Comparison of ENCODE assay signal across 23 cellular contexts in the genomic region with DNA sequence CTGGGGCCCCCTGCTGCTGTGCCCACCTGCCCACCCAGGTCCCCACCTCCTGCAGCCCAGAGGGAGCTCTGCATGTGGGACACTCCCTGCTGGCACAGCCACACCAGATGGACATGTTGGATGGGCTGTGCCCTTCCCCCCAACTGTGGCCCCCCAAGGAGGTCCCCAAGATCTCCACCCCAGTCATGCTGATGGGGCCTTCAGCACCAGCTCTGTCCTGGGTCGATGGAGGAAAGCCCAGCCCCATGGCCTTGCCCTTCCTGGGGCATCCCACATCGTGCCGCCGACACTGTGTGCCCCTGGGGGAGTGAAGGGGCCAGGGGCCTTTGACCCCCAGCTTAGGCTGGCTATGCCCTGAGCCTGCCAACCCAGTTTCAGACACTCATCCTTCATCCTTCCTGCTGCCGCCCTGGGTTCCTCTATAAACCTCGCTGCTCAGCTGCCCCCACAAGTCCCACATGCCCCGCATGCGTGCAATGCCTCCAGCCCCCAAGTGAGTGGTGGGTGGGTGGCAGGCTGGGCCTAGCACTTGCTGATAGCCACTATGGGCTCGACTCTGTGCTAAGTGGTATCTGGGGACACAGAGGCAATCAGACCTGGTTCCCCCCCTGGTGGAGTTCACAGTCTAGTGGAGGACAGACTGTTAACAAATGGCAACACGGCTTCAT. TPM values are rescaled to one million over a fixed set of nuclear protein-coding genes. Genes with fewer than 3 reads are reported as not detected.
DNase-seq lines count a peak whose midpoint lies in the region; ATAC-seq and TF ChIP-seq lines count a peak whose summit lies in the region.
"Had no signal": no experiment of that assay in that cellular context is flagged by ENCODE, and none has a peak within 500 bp of the region (broad histone marks: within the 10 kb centered on the region; RNA-seq: fewer than 3 reads in every experiment).

No MANE protein-coding gene starts in this region.

- no peak overlapping the region for H3K4me3 Mint-ChIP-seq in Caco-2 (ENCODE audit: unreplicated experiment)
- peak overlapping the region; percentile 45 for H3K4me3 Mint-ChIP-seq in activated T-helper 1 cell treated with anti-CD3 and anti-CD28 coated beads, Interleukin-12 subunit alpha, Interleukin-12 subunit beta, Interleukin-2, Interleukin-4 antibody, amounts not matched to agents 30 ng/mL and 10 ng/mL and 1 ng/mL, durations not matched to agents 14 hours and 24 hours and 36 hours
- peak overlapping the region; percentile 51 to 93 (median 63) for H3K4me3 Mint-ChIP-seq in nephron

- H3K27ac Mint-ChIP-seq in Caco-2 (ENCODE audit: unreplicated experiment) (peak overlapping the region; percentile 2), nephron (peak overlapping the region in 2 of 3 experiments; percentile 35 to 43)
- H3K27ac Mint-ChIP-seq in activated T-helper 1 cell treated with anti-CD3 and anti-CD28 coated beads, Interleukin-12 subunit alpha, Interleukin-12 subunit beta, Interleukin-2, Interleukin-4 antibody, amounts not matched to agents 30 ng/mL and 10 ng/mL and 1 ng/mL, durations not matched to agents 14 hours and 24 hours and 36 hours, result no peak overlapping the region
- H3K27ac Mint-ChIP-seq: immature natural killer cell had no signal

- H3K27ac ChIP-seq in tibial nerve, result no peak overlapping the region
- H3K27ac ChIP-seq: adrenal gland, breast epithelium, HL-60 had no signal

- TF ChIP-seq EP300 in tibial nerve (IDR thresholded peaks at IDR 0.05), result no peak

- H3K4me1 ChIP-seq in Caco-2 (peaks cover 6% of the 10 kb centered on the region; the same call in 1 of the 2 replicates), tibial nerve (peaks cover 0 to 25% (median 9%) of the 10 kb centered on the region in 4 donors)
- H3K4me1 ChIP-seq: breast epithelium had no signal

- H3K27me3 ChIP-seq in Caco-2 (replicated peaks; ENCODE audit: control insufficient read depth, insufficient read depth, low read length) (no peaks in the 10 kb centered on the region), tibial nerve (no peaks in the 10 kb centered on the region)
- H3K27me3 ChIP-seq: adrenal gland, breast epithelium had no signal

- intact Hi-C loops in Caco-2 (cut with micrococcal nuclease; ENCODE audit: unreplicated experiment), result no loop called here
- intact Hi-C loops in activated T-helper 1 cell treated with anti-CD3 and anti-CD28 coated beads, Interleukin-12 subunit alpha, Interleukin-12 subunit beta, Interleukin-2, Interleukin-4 antibody, amounts not matched to agents 30 ng/mL and 10 ng/mL and 1 ng/mL, durations not matched to agents 14 hours and 24 hours and 36 hours (cut with micrococcal nuclease), result no loop called here

- H3K36me3 ChIP-seq in Caco-2 (ENCODE audit: control insufficient read depth, insufficient read depth, low read length) (no peaks in the 10 kb centered on the region), tibial nerve (peaks cover 0 to 58% (median 0%) of the 10 kb centered on the region in 3 donors)
- H3K36me3 ChIP-seq: breast epithelium had no signal

- H3K9me3 ChIP-seq in Caco-2 (no peaks in the 10 kb centered on the region), tibial nerve (no peaks in the 10 kb centered on the region)
- H3K9me3 ChIP-seq: adrenal gland, breast epithelium had no signal

- peak in 1 of 2 experiments; percentile 44 for DNase-seq in Caco-2
- no peak for DNase-seq in activated T-helper 1 cell treated with anti-CD3 and anti-CD28 coated beads, Interleukin-12 subunit alpha, Interleukin-12 subunit beta, Interleukin-2, Interleukin-4 antibody, amounts not matched to agents 30 ng/mL and 10 ng/mL and 1 ng/mL, durations not matched to agents 14 hours and 24 hours and 36 hours (ENCODE audit: low spot score)
- no peak for DNase-seq in tibial nerve (ENCODE audit: low spot score in 2 of 2)
- DNase-seq: activated CD4-positive, alpha-beta T cell treated with anti-CD3 and anti-CD28 coated beads for 4 hours; activated effector memory CD4-positive, alpha-beta T cell treated with Interleukin-2 at 50 U/mL for 16 hours; adrenal gland; CD4-positive, alpha-beta memory T cell; cortex of kidney; DMS53; immature natural killer cell; left ventricle myocardium superior; NCI-H1417 treated with DMSO at 0.1 percent for 48 hours; stimulated activated CD4-positive, alpha-beta T cell treated with anti-CD3 and anti-CD28 coated beads, Interleukin-2, amount 100 ng/mL, for 24 hours; stimulated activated naive CD4-positive, alpha-beta T cell treated with Interleukin-2 at 50 U/mL for 16 hours had no signal

- 54 to 65% methylated on average over 8 to 9 of the region's 10 CpGs for whole genome bisulfite sequencing in tibial nerve, 2 donors

- no peak for TF ChIP-seq POLR2A in tibial nerve (IDR thresholded peaks at IDR 0.05)

- H3K4me3 ChIP-seq in Caco-2 (ENCODE audit: low read depth, low read length) (no peak overlapping the region), tibial nerve (no peak overlapping the region)
- H3K4me3 ChIP-seq: adrenal gland, breast epithelium had no signal

- POLR2A ChIA-PET in Caco-2 (lab: Charles Lee), result no interaction called here

- CTCF ChIA-PET in Caco-2 (lab: Charles Lee), result interaction anchor here (0.6 to 1.0 kb wide), 4 partner anchors 8 to 148 kb away, joined by 3 to 4 read pairs (median 4); partner anchors contain the start of genes MRPL11 and PELI3

- no peak for ATAC-seq in HG03159 (IDR thresholded peaks at IDR 0.05; ENCODE audit: unreplicated experiment)
- no peak for ATAC-seq in GM19035 (IDR thresholded peaks at IDR 0.05; ENCODE audit: unreplicated experiment)
- ATAC-seq: left ventricle myocardium superior had no signal

- no peaks in the 10 kb centered on the region for H3K9me3 Mint-ChIP-seq in Caco-2 (ENCODE audit: unreplicated experiment)
- no peaks in the 10 kb centered on the region for H3K9me3 Mint-ChIP-seq in activated T-helper 1 cell treated with anti-CD3 and anti-CD28 coated beads, Interleukin-12 subunit alpha, Interleukin-12 subunit beta, Interleukin-2, Interleukin-4 antibody, amounts not matched to agents 30 ng/mL and 10 ng/mL and 1 ng/mL, durations not matched to agents 14 hours and 24 hours and 36 hours
- no peaks in the 10 kb centered on the region for H3K9me3 Mint-ChIP-seq in nephron
- H3K9me3 Mint-ChIP-seq: CD4-positive, alpha-beta memory T cell; immature natural killer cell had no signal

- TF ChIP-seq CTCF in Caco-2 (IDR thresholded peaks at IDR 0.05; ENCODE audit: insufficient read depth in 1 of 2, low read depth in 1 of 2, low read length in 1 of 2, severe bottlenecking in 1 of 2, unreplicated experiment in 1 of 2), result no peak
- no peak for TF ChIP-seq CTCF in nephron (IDR thresholded peaks at IDR 0.05; ENCODE audit: unreplicated experiment in 3 of 3)
- TF ChIP-seq CTCF in tibial nerve (IDR thresholded peaks at IDR 0.05), result no peak

- no TSS peak for BruUV-seq in Caco-2 (replicated peaks; lab: Mats Ljungman, UMichigan)

- H3K36me3 Mint-ChIP-seq in Caco-2 (ENCODE audit: insufficient read depth, unreplicated experiment), result peaks cover 58% of the 10 kb centered on the region
- peaks cover 4% of the 10 kb centered on the region for H3K36me3 Mint-ChIP-seq in activated T-helper 1 cell treated with anti-CD3 and anti-CD28 coated beads, Interleukin-12 subunit alpha, Interleukin-12 subunit beta, Interleukin-2, Interleukin-4 antibody, amounts not matched to agents 30 ng/mL and 10 ng/mL and 1 ng/mL, durations not matched to agents 14 hours and 24 hours and 36 hours (ENCODE audit: low read depth)
- no peaks in the 10 kb centered on the region for H3K36me3 Mint-ChIP-seq in nephron (ENCODE audit: low read depth)
- H3K36me3 Mint-ChIP-seq: immature natural killer cell had no signal

- H3K27me3 Mint-ChIP-seq in Caco-2 (ENCODE audit: insufficient read depth, unreplicated experiment) (no peaks in the 10 kb centered on the region), nephron (ENCODE audit: low read depth) (no peaks in the 10 kb centered on the region)
- H3K27me3 Mint-ChIP-seq in activated T-helper 1 cell treated with anti-CD3 and anti-CD28 coated beads, Interleukin-12 subunit alpha, Interleukin-12 subunit beta, Interleukin-2, Interleukin-4 antibody, amounts not matched to agents 30 ng/mL and 10 ng/mL and 1 ng/mL, durations not matched to agents 14 hours and 24 hours and 36 hours (ENCODE audit: insufficient read depth), result no peaks in the 10 kb centered on the region
- H3K27me3 Mint-ChIP-seq: CD4-positive, alpha-beta memory T cell had no signal

- H3K4me1 Mint-ChIP-seq in Caco-2 (ENCODE audit: low read depth, unreplicated experiment) (peaks cover 17% of the 10 kb centered on the region), nephron (peaks cover 32% of the 10 kb centered on the region)
- H3K4me1 Mint-ChIP-seq in activated T-helper 1 cell treated with anti-CD3 and anti-CD28 coated beads, Interleukin-12 subunit alpha, Interleukin-12 subunit beta, Interleukin-2, Interleukin-4 antibody, amounts not matched to agents 30 ng/mL and 10 ng/mL and 1 ng/mL, durations not matched to agents 14 hours and 24 hours and 36 hours (ENCODE audit: low read depth), result peaks cover 33% of the 10 kb centered on the region

RNA-seq across cellular contexts. Expression of gene DPP3, which starts 3.9 kb away (rescaled TPM):
- total RNA-seq in Caco-2 (2022), result 106 TPM in 2 replicates
- 102 and 112 TPM in 2 replicates for total RNA-seq in activated T-helper 1 cell treated with anti-CD3 and anti-CD28 coated beads, Interleukin-12 subunit alpha, Interleukin-12 subunit beta, Interleukin-2, Interleukin-4 antibody, amounts not matched to agents 30 ng/mL and 10 ng/mL and 1 ng/mL, durations not matched to agents 14 hours and 24 hours and 36 hours
- total RNA-seq in tibial nerve, result 10 to 100 TPM; 12.2 to 41.8 (median 25.0) TPM

RNA-seq across cellular contexts. Expression of gene PELI3, which starts 9.6 kb away (rescaled TPM):
- total RNA-seq in Caco-2 (2022) (21.0 and 21.1 TPM in 2 replicates), tibial nerve (10 to 100 TPM; 14.4 to 26.4 (median 20.4) TPM)
- 15.3 and 15.8 TPM in 2 replicates for total RNA-seq in activated T-helper 1 cell treated with anti-CD3 and anti-CD28 coated beads, Interleukin-12 subunit alpha, Interleukin-12 subunit beta, Interleukin-2, Interleukin-4 antibody, amounts not matched to agents 30 ng/mL and 10 ng/mL and 1 ng/mL, durations not matched to agents 14 hours and 24 hours and 36 hours

RNA-seq across cellular contexts. Expression of gene BBS1, which starts 34.1 kb away (rescaled TPM):
- total RNA-seq in Caco-2 (2022) (47.1 and 50.0 TPM in 2 replicates), tibial nerve (100 to 1,000 TPM in 2 of 4 donors, 10 to 100 TPM in 2; 66.1 to 161 (median 104) TPM)
- total RNA-seq in activated T-helper 1 cell treated with anti-CD3 and anti-CD28 coated beads, Interleukin-12 subunit alpha, Interleukin-12 subunit beta, Interleukin-2, Interleukin-4 antibody, amounts not matched to agents 30 ng/mL and 10 ng/mL and 1 ng/mL, durations not matched to agents 14 hours and 24 hours and 36 hours, result 18.0 and 18.1 TPM in 2 replicates

RNA-seq across cellular contexts. Expression of gene MRPL11, which starts 37.7 kb away (rescaled TPM):
- 201 and 206 TPM in 2 replicates for total RNA-seq in Caco-2 (2022)
- total RNA-seq in activated T-helper 1 cell treated with anti-CD3 and anti-CD28 coated beads, Interleukin-12 subunit alpha, Interleukin-12 subunit beta, Interleukin-2, Interleukin-4 antibody, amounts not matched to agents 30 ng/mL and 10 ng/mL and 1 ng/mL, durations not matched to agents 14 hours and 24 hours and 36 hours, result 93.0 and 93.6 TPM in 2 replicates
- 10 to 100 TPM; 42.9 to 63.8 (median 53.9) TPM for total RNA-seq in tibial nerve

RNA-seq across cellular contexts. Expression of gene NPAS4, which starts 55.5 kb away (rescaled TPM):
- total RNA-seq in Caco-2 (2022), result not detected in 2 replicates
- total RNA-seq in activated T-helper 1 cell treated with anti-CD3 and anti-CD28 coated beads, Interleukin-12 subunit alpha, Interleukin-12 subunit beta, Interleukin-2, Interleukin-4 antibody, amounts not matched to agents 30 ng/mL and 10 ng/mL and 1 ng/mL, durations not matched to agents 14 hours and 24 hours and 36 hours, result not detected in 2 replicates
- under 1 TPM in 1 of 4 donors, not detected in 3; 0.42 TPM for total RNA-seq in tibial nerve
- total RNA-seq: breast epithelium; CD4-positive, alpha-beta memory T cell; endothelial cell of umbilical vein; left ventricle myocardium superior; M059J; mononuclear cell; pulmonary artery endothelial cell had no signal
